Comparison of ENCODE assay signal across 9 cellular contexts in the genomic region with DNA sequence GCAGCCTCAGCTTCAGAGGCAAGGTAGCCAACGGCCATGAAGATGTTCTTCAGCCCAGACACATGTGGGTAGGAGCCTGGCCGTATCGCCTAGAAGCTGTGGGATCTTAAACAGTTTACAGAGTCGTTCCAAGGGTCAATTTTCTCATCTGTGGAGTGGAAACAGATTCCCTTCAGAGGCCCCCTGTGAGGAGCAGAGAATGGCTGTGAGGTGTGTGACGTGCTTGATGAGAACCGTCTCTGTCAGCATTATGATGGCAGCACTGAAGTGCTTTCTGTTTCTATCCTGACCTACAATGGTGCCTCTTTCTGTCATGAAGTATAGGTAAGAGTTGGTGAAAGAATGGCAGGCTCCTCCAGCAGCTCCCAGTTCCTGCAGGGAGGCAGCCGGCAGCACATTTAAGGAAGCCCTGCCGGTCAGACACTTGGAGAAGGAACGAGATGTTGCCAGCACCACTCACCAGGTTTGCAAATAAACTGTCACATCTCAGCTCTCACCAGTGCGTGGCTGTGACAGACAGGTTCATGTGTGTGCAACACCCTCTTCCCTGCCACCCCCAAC.
DNase-seq lines count a peak whose midpoint lies in the region; ATAC-seq and TF ChIP-seq lines count a peak whose summit lies in the region.
"Had no signal": no experiment of that assay in that cellular context is flagged by ENCODE, and none has a peak within 500 bp of the region (broad histone marks: within the 10 kb centered on the region; RNA-seq: fewer than 3 reads in every experiment).

No MANE protein-coding gene starts in this region.

- no peak for TF ChIP-seq EP300 in ovary (IDR thresholded peaks at IDR 0.05)

- no peak overlapping the region for H3K27ac Mint-ChIP-seq in endothelial cell (ENCODE audit: unreplicated experiment)

- H3K4me3 ChIP-seq in ovary, result no peak overlapping the region
- H3K4me3 ChIP-seq: thoracic aorta had no signal

- TF ChIP-seq CTCF in ovary (IDR thresholded peaks at IDR 0.05), result no peak
- TF ChIP-seq CTCF in endothelial cell (IDR thresholded peaks at IDR 0.05; ENCODE audit: unreplicated experiment), result no peak
- no peak for TF ChIP-seq CTCF in GM13976 (IDR thresholded peaks at IDR 0.05; ENCODE audit: borderline replicate concordance, control extremely low read depth, extremely low read depth, insufficient read depth, missing control alignments)

- in situ Hi-C loops in GM13976 (cut with MboI; ENCODE audit: low sequenced_read_pairs, unreplicated experiment), result no loop called here

- TF ChIP-seq POLR2A in ovary (IDR thresholded peaks at IDR 0.05), result no peak

- ATAC-seq in GM19438 (IDR thresholded peaks at IDR 0.05; ENCODE audit: low read depth, unreplicated experiment) (peak; percentile 55), HG03159 (IDR thresholded peaks at IDR 0.05; ENCODE audit: unreplicated experiment) (peak; percentile 53)

- 82 to 85% (median 84%) methylated on average over 10 of the region's 10 CpGs for WGBS in ovary, 3 donors

- peaks cover 6% of the 10 kb centered on the region for H3K27me3 Mint-ChIP-seq in endothelial cell (ENCODE audit: unreplicated experiment)

- no peaks in the 10 kb centered on the region for H3K36me3 ChIP-seq in ovary
- H3K36me3 ChIP-seq: thoracic aorta had no signal

- no peak overlapping the region for H3K4me3 Mint-ChIP-seq in endothelial cell (ENCODE audit: unreplicated experiment)

- H3K4me1 ChIP-seq in ovary (ENCODE audit: insufficient read depth), result no peaks in the 10 kb centered on the region

- DNase-seq in activated T-cell treated with anti-CD3 and anti-CD28 coated beads for 48 hours (ENCODE audit: low read depth) (peak; percentile 31), retina (peak; percentile 45), cortex of kidney (lab: John Stamatoyannopoulos, UW) (no peak), ovary (no peak), endothelial cell (ENCODE audit: low spot score) (no peak), GM13976 (ENCODE audit: low spot score) (no peak)

- intact Hi-C loops in ovary (cut with DNase I), result no loop called here

- no peaks in the 10 kb centered on the region for H3K36me3 Mint-ChIP-seq in endothelial cell (ENCODE audit: low read depth, unreplicated experiment)

- no peaks in the 10 kb centered on the region for H3K9me3 ChIP-seq in ovary
- H3K9me3 ChIP-seq: thoracic aorta had no signal

- H3K4me1 Mint-ChIP-seq in endothelial cell (ENCODE audit: unreplicated experiment), result peaks cover 7% of the 10 kb centered on the region

- no peaks in the 10 kb centered on the region for H3K9me3 Mint-ChIP-seq in endothelial cell (ENCODE audit: unreplicated experiment)

- H3K27ac ChIP-seq in ovary, result no peak overlapping the region
- H3K27ac ChIP-seq: thoracic aorta had no signal

- H3K27me3 ChIP-seq in ovary, result no peaks in the 10 kb centered on the region

Comparison
In these comparisons a context has a peak if more than half of its experiments do, and no peak if none do; other contexts are left out.
1. DNase-seq: peak in activated T-cell treated with anti-CD3 and anti-CD28 coated beads for 48 hours (single experiment) and retina (single experiment); none in cortex of kidney (single experiment), ovary (0 of 5), endothelial cell (single experiment) and GM13976 (single experiment).